ENCODE assay signal across 27 cellular contexts in the genomic region with DNA sequence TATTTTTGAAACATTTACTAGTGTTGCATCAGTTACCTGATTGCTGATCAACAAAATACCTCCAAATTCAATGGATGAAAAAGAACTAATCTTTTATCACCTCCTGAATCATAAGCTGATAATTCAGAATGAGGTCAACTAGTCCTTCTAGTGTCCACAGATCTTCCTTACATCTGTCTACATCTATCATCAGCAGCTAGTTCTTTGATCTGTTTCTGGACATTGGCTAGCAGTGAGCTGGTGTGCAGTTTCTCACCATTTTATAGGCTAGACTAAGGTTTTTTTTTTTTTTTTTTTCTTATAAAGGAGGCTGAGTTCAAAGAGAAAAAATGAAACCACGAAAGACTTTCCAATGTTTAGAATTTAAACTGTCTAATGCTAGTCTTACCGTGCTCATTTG.
"Had no signal": no experiment of that assay in that cellular context is flagged by ENCODE, and none has a peak within 500 bp of the region (broad histone marks: within the 10 kb centered on the region; RNA-seq: fewer than 3 reads in every experiment).

No MANE protein-coding gene starts in this region.

- H3K36me3 ChIP-seq: adrenal gland, colonic mucosa, esophagus squamous epithelium had no signal

- H3K9me3 ChIP-seq: adrenal gland, body of pancreas, colonic mucosa, esophagus squamous epithelium had no signal

- ATAC-seq: activated CD4-positive, alpha-beta T cell treated with anti-CD3 and anti-CD28 coated beads for 36 hours; activated CD8-positive, alpha-beta memory T cell treated with anti-CD3 and anti-CD28 coated beads, Interleukin-2, amount 10 ng/mL, durations not matched to agents 7 days and 5 days; activated CD8-positive, alpha-beta T cell treated with anti-CD3 and anti-CD28 coated beads, Interleukin-2, amount 10 ng/mL, durations not matched to agents 7 days and 5 days; activated naive CD8-positive, alpha-beta T cell treated with anti-CD3 and anti-CD28 coated beads, Interleukin-2, amount 50 U/mL, for 24 hours; body of pancreas had no signal

- H3K4me1 ChIP-seq: adrenal gland, body of pancreas, colonic mucosa, esophagus squamous epithelium had no signal

- DNase-seq: activated CD4-positive, alpha-beta memory T cell treated with anti-CD3 and anti-CD28 coated beads for 36 hours; activated CD4-positive, alpha-beta T cell treated with anti-CD3 and anti-CD28 coated beads for 36 hours; activated CD4-positive, alpha-beta T cell treated with anti-CD3 and anti-CD28 coated beads, Interleukin-2, amount 10 ng/mL, durations not matched to agents 24 days and 14 days; activated CD4-positive, CD25-positive, alpha-beta regulatory T cell; activated CD4-positive, CD25-positive, alpha-beta regulatory T cell treated with anti-CD3 and anti-CD28 coated beads, Interleukin-2, amount 50 U/mL, for 72 hours; activated CD8-positive, alpha-beta memory T cell treated with anti-CD3 and anti-CD28 coated beads, Interleukin-2, amount 10 ng/mL, durations not matched to agents 7 days and 5 days; activated CD8-positive, alpha-beta memory T cell treated with anti-CD3 and anti-CD28 coated beads, Interleukin-2, amount 50 U/mL, for 4 hours; activated CD8-positive, alpha-beta T cell treated with anti-CD3 and anti-CD28 coated beads, Interleukin-2, amount 10 ng/mL, durations not matched to agents 7 days and 5 days; activated effector memory CD4-positive, alpha-beta T cell treated with anti-CD3 and anti-CD28 coated beads, Interleukin-2, amount 50 U/mL, for 16 hours; activated naive CD4-positive, alpha-beta T cell treated with anti-CD3 and anti-CD28 coated beads for 36 hours; activated naive CD8-positive, alpha-beta T cell treated with anti-CD3 and anti-CD28 coated beads for 36 hours; activated naive CD8-positive, alpha-beta T cell treated with anti-CD3 and anti-CD28 coated beads, Interleukin-2, amount 50 U/mL, for 24 hours; activated T-cell treated with anti-CD3 and anti-CD28 coated beads, Interleukin-2, amount 50 U/mL, for 1 hour; activated T-cell treated with anti-CD3 and anti-CD28 coated beads, Interleukin-2, amount 50 U/mL, for 48 hours; adrenal gland; amygdala; aorta; body of pancreas; central memory CD4-positive, alpha-beta T cell; cerebellar nuclear complex; colonic mucosa; effector CD8-positive, alpha-beta T cell; esophagus squamous epithelium; foreskin fibroblast; head of caudate nucleus; T-helper 2 cell had no signal

- H3K4me3 ChIP-seq: adrenal gland, body of pancreas, colonic mucosa, esophagus squamous epithelium had no signal

- H3K27ac ChIP-seq: adrenal gland, body of pancreas, colonic mucosa, epithelial cell of prostate, esophagus squamous epithelium had no signal

- H3K27me3 ChIP-seq: adrenal gland, body of pancreas, colonic mucosa, esophagus squamous epithelium had no signal
